Comparison of ENCODE assay signal across 1 cellular context in the genomic region with DNA sequence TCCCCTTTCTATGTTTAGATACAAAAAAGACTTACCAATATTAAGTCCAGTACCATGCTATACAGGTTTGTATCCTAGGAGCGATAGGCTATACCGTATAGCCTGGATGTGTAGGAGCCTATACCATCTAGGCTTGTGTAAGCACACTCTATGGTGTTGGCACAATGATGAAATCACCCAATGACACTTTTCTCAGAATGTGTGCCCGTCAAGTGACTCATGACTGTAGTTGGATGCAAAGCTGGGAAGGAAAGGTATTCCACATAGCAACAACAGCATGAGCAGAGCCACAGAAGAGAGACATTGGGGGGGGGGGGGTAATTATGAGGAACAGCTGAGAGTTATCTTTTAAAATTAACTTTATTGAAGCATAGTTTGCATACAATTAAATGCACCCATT.
TF ChIP-seq lines count a peak whose summit lies in the region.

No MANE protein-coding gene starts in this region.

TF ChIP-seq in H1, 55 proteins besides CTCF, POLR2A, EP300 and RAD21 (continued from another document):
- TF ChIP-seq RFX5 (IDR thresholded peaks at IDR 0.05; ENCODE audit: borderline replicate concordance, low read depth, low read length), result 0 out of 2 replicates have a peak, but pooled peaks have one; percentile 26
